In the genomic region with DNA sequence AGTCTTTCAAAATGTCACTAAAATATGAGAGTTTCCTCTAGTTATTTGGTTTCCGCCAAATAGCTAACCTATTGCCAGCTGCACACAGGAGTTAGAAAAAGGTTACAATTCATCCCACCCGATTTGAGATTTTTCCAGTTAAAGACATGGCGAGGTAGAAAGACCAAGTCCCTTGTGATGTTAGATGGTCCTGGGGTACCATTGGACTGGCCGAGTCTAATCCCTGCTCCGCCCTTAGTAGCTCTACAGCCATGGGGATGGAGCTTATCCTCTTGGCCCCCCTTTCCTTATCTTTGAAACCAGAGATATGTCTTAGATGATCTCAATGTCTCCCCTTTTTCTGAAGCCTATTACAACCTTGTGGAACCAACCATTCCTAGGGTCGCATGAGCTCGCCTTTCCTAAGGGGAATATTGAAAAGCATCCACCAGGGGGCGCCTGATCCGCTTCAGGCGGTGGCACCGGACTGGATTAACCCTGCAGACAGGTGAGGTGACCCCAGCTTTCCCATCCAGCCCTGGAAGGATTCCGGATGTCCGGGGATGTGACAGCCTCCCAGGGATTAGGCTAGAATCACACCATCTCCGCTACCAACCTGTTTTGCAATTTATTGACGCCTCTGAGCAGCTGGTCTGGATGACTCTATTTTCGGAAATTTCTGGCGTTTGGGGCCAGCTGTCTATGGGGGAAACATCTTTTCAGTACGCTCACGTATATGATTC, we compare ENCODE assay signal across 8 cellular contexts.
DNase-seq lines count a peak whose midpoint lies in the region; ATAC-seq and TF ChIP-seq lines count a peak whose summit lies in the region.

No MANE protein-coding gene starts in this region.

- DNase-seq in Right ventricle myocardium superior (peak; percentile 50), Right ventricle myocardium inferior (ENCODE audit: missing footprints) (no peak), NCI-H2196 (lab: John Stamatoyannopoulos, UW; ENCODE audit: unreplicated experiment) (peak; percentile 78), coronary artery (ENCODE audit: low spot score) (no peak), mesothelial cell of epicardium (ENCODE audit: low spot score in 2 of 2, unreplicated experiment in 2 of 2) (peak; percentile 36 to 70), sigmoid colon (no peak)
- DNase-seq in activated CD4-positive, alpha-beta T cell treated with anti-CD3 and anti-CD28 coated beads for 36 hours, result peak; percentile 80
- DNase-seq in stimulated activated effector memory CD8-positive, alpha-beta T cell treated with anti-CD3 and anti-CD28 coated beads, Interleukin-12 subunit alpha, Interleukin-12 subunit beta, amount 100 ng/mL, for 72 hours (ENCODE audit: low spot score in 2 of 2), result peak; percentile 66 to 80

- no peaks in the 10 kb centered on the region for H3K36me3 Mint-ChIP-seq in activated CD4-positive, alpha-beta T cell treated with anti-CD3 and anti-CD28 coated beads for 36 hours (ENCODE audit: low read depth)
- H3K36me3 Mint-ChIP-seq in mesothelial cell of epicardium, result no peaks in the 10 kb centered on the region
- H3K36me3 Mint-ChIP-seq in stimulated activated effector memory CD8-positive, alpha-beta T cell treated with anti-CD3 and anti-CD28 coated beads, Interleukin-12 subunit alpha, Interleukin-12 subunit beta, amount 100 ng/mL, for 72 hours, result no peaks in the 10 kb centered on the region

- no peak overlapping the region for H3K4me3 ChIP-seq in coronary artery
- no peak overlapping the region for H3K4me3 ChIP-seq in sigmoid colon

- H3K36me3 ChIP-seq in sigmoid colon, result no peaks in the 10 kb centered on the region

- ATAC-seq in Right ventricle myocardium superior (ENCODE audit: poor library complexity) (peak; percentile 55), Right ventricle myocardium inferior (no peak)
- no peak for ATAC-seq in activated CD4-positive, alpha-beta T cell treated with anti-CD3 and anti-CD28 coated beads for 36 hours
- ATAC-seq in stimulated activated effector memory CD8-positive, alpha-beta T cell treated with anti-CD3 and anti-CD28 coated beads, Interleukin-12 subunit alpha, Interleukin-12 subunit beta, amount 100 ng/mL, for 72 hours, result peak; percentile 52

- CTCF ChIA-PET in activated CD4-positive, alpha-beta T cell treated with anti-CD3 and anti-CD28 coated beads for 36 hours (lab: Charles Lee), result interaction anchor here (0.5 to 2.2 kb wide), 56 partner anchors 9 to 1260 kb away, joined by 3 to 47 read pairs (median 4); no protein-coding TSS in a partner anchor

- TF ChIP-seq EP300 in sigmoid colon (IDR thresholded peaks at IDR 0.05), result no peak

- H3K9me3 Mint-ChIP-seq in activated CD4-positive, alpha-beta T cell treated with anti-CD3 and anti-CD28 coated beads for 36 hours (ENCODE audit: low read depth), result peaks cover 2% of the 10 kb centered on the region
- H3K9me3 Mint-ChIP-seq in mesothelial cell of epicardium, result peaks cover 3% of the 10 kb centered on the region
- H3K9me3 Mint-ChIP-seq in stimulated activated effector memory CD8-positive, alpha-beta T cell treated with anti-CD3 and anti-CD28 coated beads, Interleukin-12 subunit alpha, Interleukin-12 subunit beta, amount 100 ng/mL, for 72 hours, result no peaks in the 10 kb centered on the region

- no peak overlapping the region for H3K4me3 Mint-ChIP-seq in activated CD4-positive, alpha-beta T cell treated with anti-CD3 and anti-CD28 coated beads for 36 hours
- H3K4me3 Mint-ChIP-seq in mesothelial cell of epicardium, result no peak overlapping the region
- H3K4me3 Mint-ChIP-seq in stimulated activated effector memory CD8-positive, alpha-beta T cell treated with anti-CD3 and anti-CD28 coated beads, Interleukin-12 subunit alpha, Interleukin-12 subunit beta, amount 100 ng/mL, for 72 hours, result no peak overlapping the region

- TF ChIP-seq CTCF in coronary artery (IDR thresholded peaks at IDR 0.05) (peak; percentile 32), mesothelial cell of epicardium (IDR thresholded peaks at IDR 0.05; ENCODE audit: unreplicated experiment) (peak; percentile 83), sigmoid colon (IDR thresholded peaks at IDR 0.05) (peak in 2 of 4 experiments; percentile 47 to 53)

- no peak overlapping the region for H3K27ac ChIP-seq in coronary artery
- H3K27ac ChIP-seq in sigmoid colon, result no peak overlapping the region

- peaks cover 3% of the 10 kb centered on the region for H3K4me1 Mint-ChIP-seq in activated CD4-positive, alpha-beta T cell treated with anti-CD3 and anti-CD28 coated beads for 36 hours
- no peaks in the 10 kb centered on the region for H3K4me1 Mint-ChIP-seq in mesothelial cell of epicardium
- H3K4me1 Mint-ChIP-seq in stimulated activated effector memory CD8-positive, alpha-beta T cell treated with anti-CD3 and anti-CD28 coated beads, Interleukin-12 subunit alpha, Interleukin-12 subunit beta, amount 100 ng/mL, for 72 hours, result no peaks in the 10 kb centered on the region

- intact Hi-C loops in Right ventricle myocardium superior (cut with DNase I), result no loop called here
- intact Hi-C loops in Right ventricle myocardium inferior (cut with DNase I), result loop anchor here (2.0 kb wide), 1 partner anchor 296 kb away; no protein-coding TSS in a partner anchor
- intact Hi-C loops in activated CD4-positive, alpha-beta T cell treated with anti-CD3 and anti-CD28 coated beads for 36 hours (cut with DNase I, micrococcal nuclease), result loop anchor here (1.0 to 5.0 kb wide), 3 partner anchors 222 to 297 kb away; no protein-coding TSS in a partner anchor
- intact Hi-C loops in sigmoid colon (cut with DNase I), result loop anchor here (2.0 kb wide), 1 partner anchor 296 kb away; no protein-coding TSS in a partner anchor

- 34 to 46% methylated on average over 19 of the region's 19 CpGs for WGBS in sigmoid colon, 2 donors

- no peaks in the 10 kb centered on the region for H3K9me3 ChIP-seq in sigmoid colon

- no peak overlapping the region for H3K27ac Mint-ChIP-seq in activated CD4-positive, alpha-beta T cell treated with anti-CD3 and anti-CD28 coated beads for 36 hours
- no peak overlapping the region for H3K27ac Mint-ChIP-seq in mesothelial cell of epicardium
- no peak overlapping the region for H3K27ac Mint-ChIP-seq in stimulated activated effector memory CD8-positive, alpha-beta T cell treated with anti-CD3 and anti-CD28 coated beads, Interleukin-12 subunit alpha, Interleukin-12 subunit beta, amount 100 ng/mL, for 72 hours

- POLR2A ChIA-PET in activated CD4-positive, alpha-beta T cell treated with anti-CD3 and anti-CD28 coated beads for 36 hours (lab: Charles Lee), result no interaction called here

- peaks cover 0 to 24% (median 0%) of the 10 kb centered on the region in 3 donors for H3K27me3 ChIP-seq in sigmoid colon

- no peak for TF ChIP-seq POLR2A in sigmoid colon (IDR thresholded peaks at IDR 0.05)

- no peaks in the 10 kb centered on the region for H3K4me1 ChIP-seq in sigmoid colon

- H3K27me3 Mint-ChIP-seq in activated CD4-positive, alpha-beta T cell treated with anti-CD3 and anti-CD28 coated beads for 36 hours, result peaks cover 3% of the 10 kb centered on the region
- H3K27me3 Mint-ChIP-seq in mesothelial cell of epicardium (ENCODE audit: low read depth), result peaks cover 80% of the 10 kb centered on the region

Comparison
In these comparisons a context has a peak if more than half of its experiments do, and no peak if none do; other contexts are left out.
1. ATAC-seq: peak in Right ventricle myocardium superior (single experiment) and stimulated activated effector memory CD8-positive, alpha-beta T cell treated with anti-CD3 and anti-CD28 coated beads, Interleukin-12 subunit alpha, Interleukin-12 subunit beta, amount 100 ng/mL, for 72 hours (single experiment); none in Right ventricle myocardium inferior (single experiment) and activated CD4-positive, alpha-beta T cell treated with anti-CD3 and anti-CD28 coated beads for 36 hours (single experiment).
2. DNase-seq: peak in Right ventricle myocardium superior (single experiment), NCI-H2196 (single experiment), activated CD4-positive, alpha-beta T cell treated with anti-CD3 and anti-CD28 coated beads for 36 hours (single experiment), mesothelial cell of epicardium (2 of 2) and stimulated activated effector memory CD8-positive, alpha-beta T cell treated with anti-CD3 and anti-CD28 coated beads, Interleukin-12 subunit alpha, Interleukin-12 subunit beta, amount 100 ng/mL, for 72 hours (2 of 2); none in Right ventricle myocardium inferior (single experiment), coronary artery (single experiment) and sigmoid colon (single experiment).